2 cellular contexts compared by ENCODE assay signal in genomic region chr10:133090654-133091053, GRCh38.
TF ChIP-seq lines count a peak whose summit lies in the region.

No MANE protein-coding gene starts in this region.

TF ChIP-seq in HEK293, 187 proteins besides CTCF, POLR2A, EP300 and RAD21:
- TF ChIP-seq, protein P1, sequence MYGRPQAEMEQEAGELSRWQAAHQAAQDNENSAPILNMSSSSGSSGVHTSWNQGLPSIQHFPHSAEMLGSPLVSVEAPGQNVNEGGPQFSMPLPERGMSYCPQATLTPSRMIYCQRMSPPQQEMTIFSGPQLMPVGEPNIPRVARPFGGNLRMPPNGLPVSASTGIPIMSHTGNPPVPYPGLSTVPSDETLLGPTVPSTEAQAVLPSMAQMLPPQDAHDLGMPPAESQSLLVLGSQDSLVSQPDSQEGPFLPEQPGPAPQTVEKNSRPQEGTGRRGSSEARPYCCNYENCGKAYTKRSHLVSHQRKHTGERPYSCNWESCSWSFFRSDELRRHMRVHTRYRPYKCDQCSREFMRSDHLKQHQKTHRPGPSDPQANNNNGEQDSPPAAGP (tag by site-specific recombination; IDR thresholded peaks at IDR 0.05), result no peak
- TF ChIP-seq, protein P2, sequence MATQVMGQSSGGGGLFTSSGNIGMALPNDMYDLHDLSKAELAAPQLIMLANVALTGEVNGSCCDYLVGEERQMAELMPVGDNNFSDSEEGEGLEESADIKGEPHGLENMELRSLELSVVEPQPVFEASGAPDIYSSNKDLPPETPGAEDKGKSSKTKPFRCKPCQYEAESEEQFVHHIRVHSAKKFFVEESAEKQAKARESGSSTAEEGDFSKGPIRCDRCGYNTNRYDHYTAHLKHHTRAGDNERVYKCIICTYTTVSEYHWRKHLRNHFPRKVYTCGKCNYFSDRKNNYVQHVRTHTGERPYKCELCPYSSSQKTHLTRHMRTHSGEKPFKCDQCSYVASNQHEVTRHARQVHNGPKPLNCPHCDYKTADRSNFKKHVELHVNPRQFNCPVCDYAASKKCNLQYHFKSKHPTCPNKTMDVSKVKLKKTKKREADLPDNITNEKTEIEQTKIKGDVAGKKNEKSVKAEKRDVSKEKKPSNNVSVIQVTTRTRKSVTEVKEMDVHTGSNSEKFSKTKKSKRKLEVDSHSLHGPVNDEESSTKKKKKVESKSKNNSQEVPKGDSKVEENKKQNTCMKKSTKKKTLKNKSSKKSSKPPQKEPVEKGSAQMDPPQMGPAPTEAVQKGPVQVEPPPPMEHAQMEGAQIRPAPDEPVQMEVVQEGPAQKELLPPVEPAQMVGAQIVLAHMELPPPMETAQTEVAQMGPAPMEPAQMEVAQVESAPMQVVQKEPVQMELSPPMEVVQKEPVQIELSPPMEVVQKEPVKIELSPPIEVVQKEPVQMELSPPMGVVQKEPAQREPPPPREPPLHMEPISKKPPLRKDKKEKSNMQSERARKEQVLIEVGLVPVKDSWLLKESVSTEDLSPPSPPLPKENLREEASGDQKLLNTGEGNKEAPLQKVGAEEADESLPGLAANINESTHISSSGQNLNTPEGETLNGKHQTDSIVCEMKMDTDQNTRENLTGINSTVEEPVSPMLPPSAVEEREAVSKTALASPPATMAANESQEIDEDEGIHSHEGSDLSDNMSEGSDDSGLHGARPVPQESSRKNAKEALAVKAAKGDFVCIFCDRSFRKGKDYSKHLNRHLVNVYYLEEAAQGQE (tag by site-specific recombination; IDR thresholded peaks at IDR 0.05), result peak; percentile 65

TF ChIP-seq in H1, 55 proteins besides CTCF, POLR2A, EP300 and RAD21:
- TF ChIP-seq TBP (IDR thresholded peaks at IDR 0.05; ENCODE audit: low read depth, low read length), result no peak
- no peak for TF ChIP-seq EZH2 (IDR thresholded peaks at IDR 0.05; ENCODE audit: low read depth, low read length, severe bottlenecking)
- TF ChIP-seq CBX5 (IDR thresholded peaks at IDR 0.05; ENCODE audit: low read depth, low read length), result no peak
- no peak for TF ChIP-seq USF2 (IDR thresholded peaks at IDR 0.05; ENCODE audit: low read length)
- no peak for TF ChIP-seq CHD1 (IDR thresholded peaks at IDR 0.05; ENCODE audit: low read depth, low read length)
- TF ChIP-seq TCF12 (IDR thresholded peaks at IDR 0.05; ENCODE audit: low read depth, low read length), result no peak
- TF ChIP-seq JUND (IDR thresholded peaks at IDR 0.05; ENCODE audit: low read length), result no peak
- no peak for TF ChIP-seq NRF1 (IDR thresholded peaks at IDR 0.05; ENCODE audit: low read depth, low read length)
- TF ChIP-seq POU5F1 (IDR thresholded peaks at IDR 0.05; ENCODE audit: low read depth, low read length), result no peak
- no peak for TF ChIP-seq SIX5 (IDR thresholded peaks at IDR 0.05; ENCODE audit: low read depth, low read length)
- TF ChIP-seq SP4 (IDR thresholded peaks at IDR 0.05; ENCODE audit: low read length), result no peak
